ENCODE assay signal across 9 cellular contexts in genomic region chr1:175169305-175170018, GRCh38. TPM values are rescaled to one million over a fixed set of nuclear protein-coding genes. Genes with fewer than 3 reads are reported as not detected.
DNase-seq lines count a peak whose midpoint lies in the region; ATAC-seq and TF ChIP-seq lines count a peak whose summit lies in the region.
"Had no signal": no experiment of that assay in that cellular context is flagged by ENCODE, and none has a peak within 500 bp of the region (broad histone marks: within the 10 kb centered on the region; RNA-seq: fewer than 3 reads in every experiment).

No MANE protein-coding gene starts in this region.

- H3K9me3 ChIP-seq in body of pancreas (no peaks in the 10 kb centered on the region), mucosa of descending colon (no peaks in the 10 kb centered on the region)

- WGBS in body of pancreas, 2 donors, result 81 to 85% methylated on average over 6 of the region's 6 CpGs

- H3K27me3 ChIP-seq in body of pancreas, result no peaks in the 10 kb centered on the region

- H3K4me3 ChIP-seq in body of pancreas (no peak overlapping the region), mucosa of descending colon (no peak overlapping the region)

- H3K36me3 ChIP-seq in body of pancreas (replicated peaks in 1 of 2; ENCODE audit: insufficient read depth in 1 of 2, low read depth in 2 of 2) (peaks cover 0 to 6% of the 10 kb centered on the region in 2 donors), mucosa of descending colon (ENCODE audit: low read depth) (peaks cover 5% of the 10 kb centered on the region)

- intact Hi-C loops in body of pancreas (cut with DNase I), result no loop called here
- intact Hi-C loops in mucosa of descending colon (cut with DNase I, micrococcal nuclease), result no loop called here

- ATAC-seq in body of pancreas (peak; percentile 43), mucosa of descending colon (peak; percentile 88), GM19023 (IDR thresholded peaks at IDR 0.05; ENCODE audit: unreplicated experiment) (no peak)

- no peak for TF ChIP-seq CTCF in body of pancreas (IDR thresholded peaks at IDR 0.05)
- no peak for TF ChIP-seq CTCF in mucosa of descending colon (IDR thresholded peaks at IDR 0.05)

- H3K27ac ChIP-seq in body of pancreas, result peak overlapping the region in 1 of 4 donors; percentile 12

- H3K4me1 ChIP-seq in body of pancreas (peaks cover 22% of the 10 kb centered on the region), mucosa of descending colon (ENCODE audit: low read depth) (peaks cover 9% of the 10 kb centered on the region)

- TF ChIP-seq POLR2A in body of pancreas (IDR thresholded peaks at IDR 0.05), result no peak

- DNase-seq in ELR (ENCODE audit: low read depth), result peak; percentile 18
- DNase-seq in NCI-H510A (lab: John Stamatoyannopoulos, UW), result peak; percentile 58
- no peak for DNase-seq in body of pancreas
- DNase-seq in mucosa of descending colon, result peak in 1 of 3 donors; percentile 22
- no peak for DNase-seq in GF-D8 (lab: John Stamatoyannopoulos, UW)
- no peak for DNase-seq in NCI-H524 (lab: John Stamatoyannopoulos, UW)
- DNase-seq: NCI-H524 treated with DMSO at 0.1 percent for 48 hours; stimulated activated CD4-positive, alpha-beta T cell treated with anti-CD3 and anti-CD28 coated beads, Interleukin-1b, Interleukin-23, amount 100 ng/mL, for 48 hours had no signal

RNA-seq across cellular contexts. Expression of gene KIAA0040, which starts 23.1 kb away (rescaled TPM):
- total RNA-seq in body of pancreas, result 10 to 100 TPM; 10.1 to 29.7 TPM
- total RNA-seq in mucosa of descending colon, result 10 to 100 TPM; 13.3 to 18.8 (median 13.3) TPM

Comparison
In these comparisons a context has a peak if more than half of its experiments do, and no peak if none do; other contexts are left out.
1. DNase-seq: peak in ELR (single experiment) and NCI-H510A (single experiment); none in body of pancreas (0 of 4), GF-D8 (single experiment) and NCI-H524 (0 of 2).